8 cellular contexts compared by ENCODE assay signal in the genomic region with DNA sequence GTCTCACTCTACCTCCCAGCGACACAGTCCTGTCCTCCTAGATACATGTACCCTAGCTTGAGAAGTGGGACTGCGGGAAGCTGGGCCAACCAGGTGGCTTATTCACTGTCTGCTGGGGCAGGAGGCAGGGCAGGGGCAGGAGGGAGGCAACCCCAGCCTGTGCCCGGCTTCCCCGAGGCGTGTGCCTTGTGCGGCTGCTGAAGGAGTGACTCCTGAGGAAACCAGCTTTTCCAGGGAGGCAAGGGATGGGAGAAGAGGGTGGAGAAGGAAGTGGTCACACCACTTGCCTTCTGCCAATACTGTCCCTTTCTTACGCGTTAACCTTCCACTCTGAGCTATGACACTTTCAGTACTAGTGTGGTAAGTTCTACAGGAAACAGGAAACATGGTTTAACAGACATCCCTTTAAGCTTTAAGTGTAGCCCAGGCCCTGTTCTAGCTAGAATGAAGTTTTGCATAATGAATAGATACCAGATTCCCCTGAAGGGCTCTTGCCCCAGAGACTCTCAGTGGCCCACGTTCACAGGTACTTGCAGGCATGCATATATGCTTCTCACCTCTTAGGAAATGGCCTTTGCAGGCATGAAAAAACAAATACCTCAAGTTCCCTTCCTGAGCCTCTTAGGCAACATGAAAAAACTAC. TPM values are rescaled to one million over a fixed set of nuclear protein-coding genes. Genes with fewer than 3 reads are reported as not detected.
DNase-seq lines count a peak whose midpoint lies in the region; ATAC-seq and TF ChIP-seq lines count a peak whose summit lies in the region.

No MANE protein-coding gene starts in this region.

- H3K27me3 ChIP-seq in Peyer's patch = no peaks in the 10 kb centered on the region

- peak; percentile 95 for ATAC-seq in HG03095 (IDR thresholded peaks at IDR 0.05; ENCODE audit: unreplicated experiment)
- peak; percentile 93 for ATAC-seq in mucosa of descending colon

- no peak for TF ChIP-seq POLR2A in Peyer's patch (IDR thresholded peaks at IDR 0.05)

- H3K9me3 ChIP-seq in Peyer's patch (no peaks in the 10 kb centered on the region), mucosa of descending colon (no peaks in the 10 kb centered on the region)

- H3K27ac Mint-ChIP-seq in activated naive CD8-positive, alpha-beta T cell treated with anti-CD3 and anti-CD28 coated beads for 36 hours = peak overlapping the region; percentile 96

- WGBS in urinary bladder = 61% methylated on average over 9 of the region's 9 CpGs

- H3K36me3 Mint-ChIP-seq in activated naive CD8-positive, alpha-beta T cell treated with anti-CD3 and anti-CD28 coated beads for 36 hours = no peaks in the 10 kb centered on the region

- peak overlapping the region; percentile 79 for H3K4me3 Mint-ChIP-seq in activated naive CD8-positive, alpha-beta T cell treated with anti-CD3 and anti-CD28 coated beads for 36 hours

- DNase-seq in activated gamma-delta T cell treated with Interleukin-2 at 50 U/mL for 16 hours = peak; percentile 31
- no peak for DNase-seq in activated gamma-delta T cell (lab: John Stamatoyannopoulos, UW)
- peak; percentile 61 to 82 (median 74) for DNase-seq in Peyer's patch
- DNase-seq in activated naive CD8-positive, alpha-beta T cell treated with anti-CD3 and anti-CD28 coated beads for 36 hours = peak; percentile 43
- DNase-seq in mucosa of descending colon = peak; percentile 76 to 84 (median 83)
- DNase-seq in HK-2 (ENCODE audit: unreplicated experiment) = no peak

- TF ChIP-seq CTCF in Peyer's patch (IDR thresholded peaks at IDR 0.05) (no peak), mucosa of descending colon (IDR thresholded peaks at IDR 0.05) (no peak)

- H3K4me3 ChIP-seq in Peyer's patch = peak overlapping the region in 1 of 4 donors; percentile 19
- no peak overlapping the region for H3K4me3 ChIP-seq in mucosa of descending colon
- no peak overlapping the region for H3K4me3 ChIP-seq in urinary bladder (ENCODE audit: low read depth, low read length)

- H3K27me3 Mint-ChIP-seq in activated naive CD8-positive, alpha-beta T cell treated with anti-CD3 and anti-CD28 coated beads for 36 hours = no peaks in the 10 kb centered on the region

- intact Hi-C loops in mucosa of descending colon (cut with DNase I, micrococcal nuclease) = no loop called here

- H3K27ac ChIP-seq in Peyer's patch = peak overlapping the region; percentile 63 to 90 (median 81)
- peak overlapping the region; percentile 49 for H3K27ac ChIP-seq in urinary bladder (ENCODE audit: low read depth)

- H3K4me1 ChIP-seq in Peyer's patch (peaks cover 0 to 28% (median 19%) of the 10 kb centered on the region in 4 donors), mucosa of descending colon (ENCODE audit: low read depth) (peaks cover 14% of the 10 kb centered on the region), urinary bladder (ENCODE audit: insufficient read depth) (no peaks in the 10 kb centered on the region)

- H3K36me3 ChIP-seq in Peyer's patch (no peaks in the 10 kb centered on the region), mucosa of descending colon (ENCODE audit: low read depth) (no peaks in the 10 kb centered on the region), urinary bladder (ENCODE audit: insufficient read depth) (no peaks in the 10 kb centered on the region)

- no peaks in the 10 kb centered on the region for H3K9me3 Mint-ChIP-seq in activated naive CD8-positive, alpha-beta T cell treated with anti-CD3 and anti-CD28 coated beads for 36 hours

- peaks cover 54% of the 10 kb centered on the region for H3K4me1 Mint-ChIP-seq in activated naive CD8-positive, alpha-beta T cell treated with anti-CD3 and anti-CD28 coated beads for 36 hours

RNA-seq across cellular contexts. Expression of gene SYPL1, which starts 40.6 kb away (rescaled TPM):
- total RNA-seq in Peyer's patch (10 to 100 TPM; 45.2 to 77.6 (median 53.3) TPM), mucosa of descending colon (100 to 1,000 TPM in 1 of 3 donors, 10 to 100 TPM in 2; 73.8 to 109 (median 80.8) TPM), urinary bladder (113 TPM)
- 10 to 100 TPM; 41.6 to 42.8 TPM for total RNA-seq in activated naive CD8-positive, alpha-beta T cell treated with anti-CD3 and anti-CD28 coated beads for 36 hours
- 133 TPM for polyA plus RNA-seq in urinary bladder

Comparison
In these comparisons a context has a peak if more than half of its experiments do, and no peak if none do; other contexts are left out.
1. DNase-seq: peak in activated gamma-delta T cell treated with Interleukin-2 at 50 U/mL for 16 hours (single experiment), Peyer's patch (3 of 3), activated naive CD8-positive, alpha-beta T cell treated with anti-CD3 and anti-CD28 coated beads for 36 hours (single experiment) and mucosa of descending colon (3 of 3); none in activated gamma-delta T cell (single experiment) and HK-2 (single experiment).